1 cellular context compared by ENCODE assay signal in the genomic region with DNA sequence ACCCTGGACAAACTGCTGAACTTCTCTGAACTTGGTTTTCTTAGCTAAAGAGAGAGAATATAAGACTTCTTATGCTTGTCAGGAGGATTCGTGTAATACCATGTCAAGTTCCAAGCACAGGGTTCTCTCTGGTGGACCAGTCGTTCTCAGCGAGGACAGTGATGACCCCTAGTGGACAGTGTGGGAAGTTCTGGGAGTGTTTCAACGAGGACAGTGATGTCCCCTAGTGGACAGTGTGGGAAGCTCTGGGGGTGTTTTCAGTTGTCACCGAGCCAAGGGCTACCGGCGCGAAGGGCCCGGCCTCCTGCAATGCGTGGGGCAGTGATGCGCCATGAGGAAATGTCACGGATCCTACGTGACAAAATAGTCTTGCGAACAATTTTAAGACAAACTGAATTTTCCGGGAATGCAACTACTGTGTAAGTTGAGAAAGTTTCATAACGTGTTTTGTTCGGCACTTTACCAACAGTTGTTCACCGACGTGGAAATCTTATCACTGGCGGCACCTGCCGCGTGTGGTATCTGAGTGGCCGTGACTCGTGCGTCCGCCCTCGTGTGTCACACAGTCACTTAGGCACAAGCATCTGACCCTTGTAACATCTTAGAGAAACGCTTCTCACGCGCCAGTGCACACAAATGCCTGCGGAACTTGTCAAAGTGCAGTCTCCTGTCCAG.
A peak's percentile ranks its signal among the peaks of the same experiment; 100 is the strongest.
TF ChIP-seq lines count a peak whose summit lies in the region.

No MANE protein-coding gene starts in this region.

TF ChIP-seq in HepG2, 621 proteins besides CTCF, POLR2A, EP300 and RAD21 (continued from another document and continues in another):
- TF ChIP-seq ARID5B (CRISPR knock-in tag; IDR thresholded peaks at IDR 0.05) (peak; percentile 56), FOXK1 (CRISPR knock-in tag; IDR thresholded peaks at IDR 0.05; ENCODE audit: borderline replicate concordance, low read depth) (peak; percentile 68; the same call in 1 of the 2 replicates), NCOA2 (CRISPR knock-in tag; IDR thresholded peaks at IDR 0.05) (0 out of 2 replicates have a peak, but pooled peaks have one; percentile 36), NFYB (CRISPR knock-in tag; IDR thresholded peaks at IDR 0.05) (no peak), ZNF121 (CRISPR knock-in tag; IDR thresholded peaks at IDR 0.05) (no peak), ZNF83 (CRISPR knock-in tag; IDR thresholded peaks at IDR 0.05; ENCODE audit: borderline replicate concordance) (no peak), DRAP1 (CRISPR knock-in tag; IDR thresholded peaks at IDR 0.05) (0 out of 2 replicates have a peak, but pooled peaks have one; percentile 38), ZNF788 (CRISPR knock-in tag; IDR thresholded peaks at IDR 0.05; ENCODE audit: borderline replicate concordance) (peak; percentile 54; the same call in 1 of the 2 replicates), CREB3 (CRISPR knock-in tag; IDR thresholded peaks at IDR 0.05) (no peak), MTA1 (CRISPR knock-in tag; IDR thresholded peaks at IDR 0.05; ENCODE audit: borderline replicate concordance) (no peak), CSRNP1 (CRISPR knock-in tag; IDR thresholded peaks at IDR 0.05) (no peak), SETDB1 (CRISPR knock-in tag; IDR thresholded peaks at IDR 0.05; ENCODE audit: borderline replicate concordance) (no peak), ZMYM4 (CRISPR knock-in tag; IDR thresholded peaks at IDR 0.05) (peak; percentile 65), MIER2 (CRISPR knock-in tag; IDR thresholded peaks at IDR 0.05) (0 out of 2 replicates have a peak, but pooled peaks have one; percentile 61), HOMEZ (CRISPR knock-in tag; IDR thresholded peaks at IDR 0.05; ENCODE audit: low read depth) (peak; percentile 44; the same call in 1 of the 2 replicates), BCLAF1 (IDR thresholded peaks at IDR 0.05) (no peak), KDM4B (CRISPR knock-in tag; IDR thresholded peaks at IDR 0.05) (0 out of 2 replicates have a peak, but pooled peaks have one; percentile 45), ZNF333 (CRISPR knock-in tag; IDR thresholded peaks at IDR 0.05; ENCODE audit: borderline replicate concordance) (no peak), SATB2 (CRISPR knock-in tag; IDR thresholded peaks at IDR 0.05) (no peak), SMARCC2 (IDR thresholded peaks at IDR 0.05) (no peak), ZNF737 (CRISPR knock-in tag; IDR thresholded peaks at IDR 0.05; ENCODE audit: borderline replicate concordance) (no peak), KDM2A (CRISPR knock-in tag; IDR thresholded peaks at IDR 0.05; ENCODE audit: borderline replicate concordance, low read depth) (peak; percentile 94), DDIT3 (CRISPR knock-in tag; IDR thresholded peaks at IDR 0.05) (no peak), RELA (CRISPR knock-in tag; IDR thresholded peaks at IDR 0.05) (0 out of 2 replicates have a peak, but pooled peaks have one; percentile 48), ZSCAN9 (CRISPR knock-in tag; IDR thresholded peaks at IDR 0.05; ENCODE audit: borderline replicate concordance) (0 out of 2 replicates have a peak, but pooled peaks have one; percentile 47), ZBED4 (CRISPR knock-in tag; IDR thresholded peaks at IDR 0.05; ENCODE audit: borderline replicate concordance) (no peak)
- TF ChIP-seq, protein P1, sequence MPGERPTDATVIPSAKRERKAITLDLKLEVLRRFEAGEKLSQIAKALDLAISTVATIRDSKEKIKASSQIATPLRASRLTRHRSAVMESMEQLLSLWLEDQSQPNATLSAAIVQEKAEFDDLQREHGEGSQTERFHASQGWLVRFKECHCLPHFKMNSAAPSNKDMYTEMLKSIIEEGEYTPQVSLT (CRISPR knock-in tag; IDR thresholded peaks at IDR 0.05; ENCODE audit: borderline replicate concordance, low read depth), result no peak
- TF ChIP-seq, protein P2, sequence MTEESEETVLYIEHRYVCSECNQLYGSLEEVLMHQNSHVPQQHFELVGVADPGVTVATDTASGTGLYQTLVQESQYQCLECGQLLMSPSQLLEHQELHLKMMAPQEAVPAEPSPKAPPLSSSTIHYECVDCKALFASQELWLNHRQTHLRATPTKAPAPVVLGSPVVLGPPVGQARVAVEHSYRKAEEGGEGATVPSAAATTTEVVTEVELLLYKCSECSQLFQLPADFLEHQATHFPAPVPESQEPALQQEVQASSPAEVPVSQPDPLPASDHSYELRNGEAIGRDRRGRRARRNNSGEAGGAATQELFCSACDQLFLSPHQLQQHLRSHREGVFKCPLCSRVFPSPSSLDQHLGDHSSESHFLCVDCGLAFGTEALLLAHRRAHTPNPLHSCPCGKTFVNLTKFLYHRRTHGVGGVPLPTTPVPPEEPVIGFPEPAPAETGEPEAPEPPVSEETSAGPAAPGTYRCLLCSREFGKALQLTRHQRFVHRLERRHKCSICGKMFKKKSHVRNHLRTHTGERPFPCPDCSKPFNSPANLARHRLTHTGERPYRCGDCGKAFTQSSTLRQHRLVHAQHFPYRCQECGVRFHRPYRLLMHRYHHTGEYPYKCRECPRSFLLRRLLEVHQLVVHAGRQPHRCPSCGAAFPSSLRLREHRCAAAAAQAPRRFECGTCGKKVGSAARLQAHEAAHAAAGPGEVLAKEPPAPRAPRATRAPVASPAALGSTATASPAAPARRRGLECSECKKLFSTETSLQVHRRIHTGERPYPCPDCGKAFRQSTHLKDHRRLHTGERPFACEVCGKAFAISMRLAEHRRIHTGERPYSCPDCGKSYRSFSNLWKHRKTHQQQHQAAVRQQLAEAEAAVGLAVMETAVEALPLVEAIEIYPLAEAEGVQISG (CRISPR knock-in tag; IDR thresholded peaks at IDR 0.05), result peak; percentile 33; the same call in 1 of the 2 replicates
- TF ChIP-seq, protein P3, sequence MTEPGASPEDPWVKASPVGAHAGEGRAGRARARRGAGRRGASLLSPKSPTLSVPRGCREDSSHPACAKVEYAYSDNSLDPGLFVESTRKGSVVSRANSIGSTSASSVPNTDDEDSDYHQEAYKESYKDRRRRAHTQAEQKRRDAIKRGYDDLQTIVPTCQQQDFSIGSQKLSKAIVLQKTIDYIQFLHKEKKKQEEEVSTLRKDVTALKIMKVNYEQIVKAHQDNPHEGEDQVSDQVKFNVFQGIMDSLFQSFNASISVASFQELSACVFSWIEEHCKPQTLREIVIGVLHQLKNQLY (CRISPR knock-in tag; IDR thresholded peaks at IDR 0.05), result no peak
